15 cellular contexts compared by ENCODE assay signal in the genomic region with DNA sequence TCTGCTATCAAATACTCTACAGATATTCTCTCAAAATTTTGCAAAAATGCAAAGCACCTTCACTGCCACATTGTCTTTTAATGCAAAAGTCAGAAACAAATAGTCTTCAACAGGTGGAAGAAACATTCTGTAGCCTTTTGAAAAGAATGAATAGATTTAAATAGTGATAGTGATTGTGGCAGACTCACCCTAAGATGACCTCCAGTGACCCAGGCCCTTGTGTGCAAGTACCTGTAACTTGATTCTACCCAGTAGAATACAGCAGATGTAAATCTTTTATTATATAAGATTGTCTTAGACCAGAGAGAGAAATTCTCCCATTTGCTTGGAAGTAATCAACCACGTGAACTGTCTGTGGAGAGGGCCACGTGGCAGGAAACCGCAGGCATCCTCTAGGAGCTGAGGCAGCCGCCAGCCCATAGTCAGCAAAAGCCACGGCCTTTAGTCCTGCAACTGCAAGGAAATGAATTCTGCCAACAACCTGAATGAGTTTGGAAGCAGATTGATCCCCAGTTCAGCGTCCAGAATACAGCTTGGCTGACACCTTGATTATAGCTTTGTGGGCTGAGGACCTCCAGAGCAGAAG.
DNase-seq lines count a peak whose midpoint lies in the region; ATAC-seq, FAIRE-seq and TF ChIP-seq lines count a peak whose summit lies in the region.
"Had no signal": no experiment of that assay in that cellular context is flagged by ENCODE, and none has a peak within 500 bp of the region (broad histone marks: within the 10 kb centered on the region; RNA-seq: fewer than 3 reads in every experiment).

No MANE protein-coding gene starts in this region.

- CTCF ChIA-PET in activated CD4-positive, alpha-beta T cell treated with anti-CD3 and anti-CD28 coated beads for 36 hours (lab: Charles Lee) = no interaction called here

- peaks cover 0 to 7% (median 0%) of the 10 kb centered on the region in 4 donors for H3K4me1 ChIP-seq in transverse colon

- intact Hi-C loops in left ventricle myocardium superior (cut with micrococcal nuclease) = no loop called here
- intact Hi-C loops in transverse colon (cut with DNase I; ENCODE audit: low total_unique reads) = no loop called here
- intact Hi-C loops in activated CD4-positive, alpha-beta T cell treated with anti-CD3 and anti-CD28 coated beads for 36 hours (cut with DNase I, micrococcal nuclease) = no loop called here

- no peak for TF ChIP-seq CTCF in transverse colon (IDR thresholded peaks at IDR 0.05)

- in situ Hi-C loops in transverse colon (cut with MboI; ENCODE audit: low pct_ligation_motif_present in 1 of 4, low pct_unique_long_range_greater_than_20kb in 1 of 4, low sequenced_read_pairs in 3 of 4) = no loop called here

- POLR2A ChIA-PET in activated CD4-positive, alpha-beta T cell treated with anti-CD3 and anti-CD28 coated beads for 36 hours (lab: Charles Lee) = no interaction called here

- peaks cover 2% of the 10 kb centered on the region for H3K9me3 Mint-ChIP-seq in activated CD4-positive, alpha-beta T cell treated with anti-CD3 and anti-CD28 coated beads for 36 hours (ENCODE audit: low read depth)
- H3K9me3 Mint-ChIP-seq: stimulated activated effector memory CD8-positive, alpha-beta T cell treated with anti-CD3 and anti-CD28 coated beads, Interleukin-12 subunit alpha, Interleukin-12 subunit beta, amount 100 ng/mL, for 72 hours had no signal

- H3K4me3 ChIP-seq in transverse colon = no peak overlapping the region

- no peak overlapping the region for H3K4me3 Mint-ChIP-seq in activated CD4-positive, alpha-beta T cell treated with anti-CD3 and anti-CD28 coated beads for 36 hours
- H3K4me3 Mint-ChIP-seq: stimulated activated effector memory CD8-positive, alpha-beta T cell treated with anti-CD3 and anti-CD28 coated beads, Interleukin-12 subunit alpha, Interleukin-12 subunit beta, amount 100 ng/mL, for 72 hours had no signal

- H3K27me3 ChIP-seq in transverse colon = no peaks in the 10 kb centered on the region
- H3K27me3 ChIP-seq: brain microvascular endothelial cell had no signal

- no peak overlapping the region for H3K27ac Mint-ChIP-seq in activated CD4-positive, alpha-beta T cell treated with anti-CD3 and anti-CD28 coated beads for 36 hours
- H3K27ac Mint-ChIP-seq: stimulated activated effector memory CD8-positive, alpha-beta T cell treated with anti-CD3 and anti-CD28 coated beads, Interleukin-12 subunit alpha, Interleukin-12 subunit beta, amount 100 ng/mL, for 72 hours had no signal

- H3K27ac ChIP-seq in transverse colon = no peak overlapping the region
- H3K27ac ChIP-seq: 22Rv1, brain microvascular endothelial cell had no signal

- no peak for TF ChIP-seq POLR2A in transverse colon (IDR thresholded peaks at IDR 0.05)

- H3K36me3 ChIP-seq in transverse colon = no peaks in the 10 kb centered on the region

- H3K36me3 Mint-ChIP-seq in activated CD4-positive, alpha-beta T cell treated with anti-CD3 and anti-CD28 coated beads for 36 hours (ENCODE audit: low read depth) = peaks cover 3% of the 10 kb centered on the region
- H3K36me3 Mint-ChIP-seq: stimulated activated effector memory CD8-positive, alpha-beta T cell treated with anti-CD3 and anti-CD28 coated beads, Interleukin-12 subunit alpha, Interleukin-12 subunit beta, amount 100 ng/mL, for 72 hours had no signal

- WGBS in transverse colon (ENCODE audit: low coverage in 1 of 2), 2 donors = 65% methylated on average over 6 of the region's 6 CpGs; no CpG with 5 or more reads in 1 of the 2 donors

- no peak for TF ChIP-seq EP300 in transverse colon (IDR thresholded peaks at IDR 0.05; ENCODE audit: low read depth)

- peak; percentile 46 for ATAC-seq in left ventricle myocardium superior
- no peak for ATAC-seq in GM21515 (IDR thresholded peaks at IDR 0.05; ENCODE audit: unreplicated experiment)
- no peak for ATAC-seq in activated CD4-positive, alpha-beta T cell treated with anti-CD3 and anti-CD28 coated beads for 36 hours
- ATAC-seq: SK-N-SH treated with all-trans-retinoic acid at 6 μM for 48 hours; stimulated activated effector memory CD8-positive, alpha-beta T cell treated with anti-CD3 and anti-CD28 coated beads, Interleukin-12 subunit alpha, Interleukin-12 subunit beta, amount 100 ng/mL, for 72 hours had no signal

- peaks cover 9% of the 10 kb centered on the region for H3K4me1 Mint-ChIP-seq in activated CD4-positive, alpha-beta T cell treated with anti-CD3 and anti-CD28 coated beads for 36 hours

- no peak for FAIRE-seq in RCC 7860 (lab: Jason Lieb, UNC)

- DNase-seq in DMS 273 (lab: John Stamatoyannopoulos, UW; ENCODE audit: unreplicated experiment) (peak; percentile 16), DMS 273 treated with DMSO at 0.1 percent for 48 hours (lab: John Stamatoyannopoulos, UW) (no peak), RCC 7860 (ENCODE audit: low spot score) (peak; percentile 12), left ventricle myocardium superior (peak; percentile 47), transverse colon (peak; percentile 28), DMS79 treated with DMSO at 0.1 percent for 48 hours (lab: John Stamatoyannopoulos, UW) (no peak)
- DNase-seq in activated CD4-positive, alpha-beta T cell treated with anti-CD3 and anti-CD28 coated beads for 36 hours = no peak
- DNase-seq: activated naive CD4-positive, alpha-beta T cell; brain microvascular endothelial cell; islet precursor cell; stimulated activated CD4-positive, alpha-beta T cell treated with anti-CD3 and anti-CD28 coated beads, Interleukin-4, amount 100 ng/mL, for 24 hours had no signal

- H3K9me3 ChIP-seq in transverse colon = no peaks in the 10 kb centered on the region

- H3K27me3 Mint-ChIP-seq in activated CD4-positive, alpha-beta T cell treated with anti-CD3 and anti-CD28 coated beads for 36 hours = no peaks in the 10 kb centered on the region

Comparison
In these comparisons a context has a peak if more than half of its experiments do, and no peak if none do; other contexts are left out.
1. DNase-seq: peak in DMS 273 (single experiment), RCC 7860 (single experiment), left ventricle myocardium superior (single experiment) and transverse colon (single experiment); none in DMS 273 treated with DMSO at 0.1 percent for 48 hours (single experiment), DMS79 treated with DMSO at 0.1 percent for 48 hours (single experiment) and activated CD4-positive, alpha-beta T cell treated with anti-CD3 and anti-CD28 coated beads for 36 hours (single experiment).